ENCODE assay signal across 8 cellular contexts in the genomic region with DNA sequence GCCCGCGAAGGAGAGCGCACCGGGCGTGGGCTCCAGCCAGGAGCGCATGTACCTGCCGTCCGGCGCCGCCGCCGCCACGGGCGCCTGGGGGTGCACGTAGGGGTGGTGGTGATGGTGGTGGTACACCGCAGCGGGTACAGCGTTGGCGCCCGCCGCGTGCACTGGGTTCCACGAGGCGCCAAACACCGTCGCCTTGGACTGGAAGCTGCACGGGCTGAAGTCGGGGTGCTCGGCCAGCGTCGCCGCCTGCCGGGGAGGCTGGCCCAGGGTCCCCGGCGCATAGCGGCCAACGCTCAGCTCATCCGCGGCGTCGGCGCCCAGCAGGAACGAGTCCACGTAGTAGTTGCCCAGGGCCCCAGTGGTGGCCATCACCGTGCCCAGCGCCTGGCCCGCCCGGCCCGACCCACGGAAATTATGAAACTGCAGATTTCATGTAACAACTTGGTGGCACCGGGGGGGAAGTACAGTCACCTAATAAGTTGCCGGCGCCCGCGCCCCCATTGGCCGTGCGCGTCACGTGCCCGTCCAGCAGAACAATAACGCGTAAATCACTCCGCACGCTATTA. TPM values are rescaled to one million over a fixed set of nuclear protein-coding genes. Genes with fewer than 3 reads are reported as not detected.
DNase-seq lines count a peak whose midpoint lies in the region; TF ChIP-seq lines count a peak whose summit lies in the region.

A gene (minus strand): TSS at position 449 of the 566 bp plus-strand sequence. CDS start 80 bp downstream, at position 369.

- H3K4me3 ChIP-seq in astrocyte of the spinal cord (ENCODE audit: low read depth, low read length), result peak within 1 kb of the TSS; percentile 47
- peak within 1 kb of the TSS; percentile 16 for H3K4me3 ChIP-seq in mononuclear cell (ENCODE audit: low read length)

- peaks cover 74% of the 10 kb centered on the region for H3K4me1 ChIP-seq in mononuclear cell (ENCODE audit: insufficient read depth, low read length)

- DNase-seq in AG08395 (ENCODE audit: low spot score) (peak; percentile 84), HK-2 (ENCODE audit: unreplicated experiment) (peak; percentile 86), astrocyte of the spinal cord (ENCODE audit: low read depth, low spot score) (peak; percentile 83), NCI-H2227 (lab: John Stamatoyannopoulos, UW; ENCODE audit: unreplicated experiment) (no peak), NCI-H1694 treated with DMSO at 0.1 percent for 48 hours (lab: John Stamatoyannopoulos, UW) (no peak), SHP77 treated with DMSO at 0.1 percent for 48 hours (lab: John Stamatoyannopoulos, UW) (no peak), HuH-7.5 (ENCODE audit: low spot score) (no peak)

- H3K27me3 ChIP-seq in mononuclear cell (ENCODE audit: insufficient read depth, low read length), result peaks cover 91% of the 10 kb centered on the region

- in situ Hi-C loops in astrocyte of the spinal cord (cut with HindIII; ENCODE audit: low sequenced_read_pairs), result loop anchor here (25.0 kb wide), 1 partner anchor 778 kb away; no protein-coding TSS in a partner anchor

- H3K9me3 ChIP-seq in mononuclear cell (ENCODE audit: low read depth, low read length), result no peaks in the 10 kb centered on the region

- peak; percentile 1 for TF ChIP-seq CTCF in astrocyte of the spinal cord (IDR thresholded peaks at IDR 0.05; ENCODE audit: low read depth, low read length)

RNA-seq across cellular contexts. Expression of the gene that starts here (rescaled TPM):
- total RNA-seq in mononuclear cell, result 0.52 TPM

Comparison
In these comparisons a context has a peak if more than half of its experiments do, and no peak if none do; other contexts are left out.
1. DNase-seq: peak in AG08395 (single experiment), HK-2 (single experiment) and astrocyte of the spinal cord (single experiment); none in NCI-H2227 (single experiment), NCI-H1694 treated with DMSO at 0.1 percent for 48 hours (single experiment), SHP77 treated with DMSO at 0.1 percent for 48 hours (single experiment) and HuH-7.5 (single experiment).